Comparison of ENCODE assay signal across 9 cellular contexts in genomic region chr13:46983881-46984280, GRCh38.
DNase-seq lines count a peak whose midpoint lies in the region; ATAC-seq and TF ChIP-seq lines count a peak whose summit lies in the region.
"Had no signal": no experiment of that assay in that cellular context is flagged by ENCODE, and none has a peak within 500 bp of the region (broad histone marks: within the 10 kb centered on the region; RNA-seq: fewer than 3 reads in every experiment).

No MANE protein-coding gene starts in this region.

- no peak for DNase-seq in activated naive CD8-positive, alpha-beta T cell treated with anti-CD3 and anti-CD28 coated beads, Interleukin-2, amount 10 ng/mL, durations not matched to agents 7 days and 5 days
- DNase-seq in activated naive CD8-positive, alpha-beta T cell treated with anti-CD3 and anti-CD28 coated beads for 36 hours = no peak
- peak; percentile 84 for DNase-seq in PC-3
- DNase-seq in upper lobe of right lung = no peak
- no peak for DNase-seq in D341Med (ENCODE audit: low spot score)
- DNase-seq in prostate gland (ENCODE audit: low spot score) = no peak
- no peak for DNase-seq in activated gamma-delta T cell (lab: John Stamatoyannopoulos, UW)

- no peaks in the 10 kb centered on the region for H3K9me3 Mint-ChIP-seq in activated naive CD8-positive, alpha-beta T cell treated with anti-CD3 and anti-CD28 coated beads, Interleukin-2, amount 10 ng/mL, durations not matched to agents 7 days and 5 days
- H3K9me3 Mint-ChIP-seq in activated naive CD8-positive, alpha-beta T cell treated with anti-CD3 and anti-CD28 coated beads for 36 hours = no peaks in the 10 kb centered on the region

- peaks cover 21% of the 10 kb centered on the region for H3K4me1 ChIP-seq in PC-3 (ENCODE audit: insufficient read depth, low read length)
- no peaks in the 10 kb centered on the region for H3K4me1 ChIP-seq in upper lobe of right lung
- no peaks in the 10 kb centered on the region for H3K4me1 ChIP-seq in prostate gland (replicated peaks)

- H3K4me3 ChIP-seq in PC-3 (ENCODE audit: low read length) (no peak overlapping the region), upper lobe of right lung (no peak overlapping the region), prostate gland (no peak overlapping the region)
- H3K4me3 ChIP-seq: skin epidermis had no signal

- peaks cover 22% of the 10 kb centered on the region for H3K27me3 Mint-ChIP-seq in activated naive CD8-positive, alpha-beta T cell treated with anti-CD3 and anti-CD28 coated beads, Interleukin-2, amount 10 ng/mL, durations not matched to agents 7 days and 5 days
- H3K27me3 Mint-ChIP-seq in activated naive CD8-positive, alpha-beta T cell treated with anti-CD3 and anti-CD28 coated beads for 36 hours = no peaks in the 10 kb centered on the region

- intact Hi-C loops in PC-3 (cut with micrococcal nuclease) = loop anchor here (5.0 kb wide), 1 partner anchor 183 kb away; no protein-coding TSS in a partner anchor
- intact Hi-C loops in upper lobe of right lung (cut with DNase I) = no loop called here
- intact Hi-C loops in prostate gland (cut with DNase I) = no loop called here

- peak overlapping the region; percentile 90 for H3K27ac ChIP-seq in PC-3 (ENCODE audit: low read length)
- H3K27ac ChIP-seq in upper lobe of right lung = no peak overlapping the region
- H3K27ac ChIP-seq in prostate gland = no peak overlapping the region
- H3K27ac ChIP-seq: skin epidermis had no signal

- no peaks in the 10 kb centered on the region for H3K79me2 ChIP-seq in PC-3 (ENCODE audit: low read length)

- peak overlapping the region; percentile 6 for H3K4me3 Mint-ChIP-seq in activated naive CD8-positive, alpha-beta T cell treated with anti-CD3 and anti-CD28 coated beads, Interleukin-2, amount 10 ng/mL, durations not matched to agents 7 days and 5 days
- no peak overlapping the region for H3K4me3 Mint-ChIP-seq in activated naive CD8-positive, alpha-beta T cell treated with anti-CD3 and anti-CD28 coated beads for 36 hours

- no peak for TF ChIP-seq POLR2A in prostate gland (IDR thresholded peaks at IDR 0.05)

- no peak for TF ChIP-seq CTCF in PC-3 (conservative IDR thresholded peaks at IDR 0.05; ENCODE audit: low read depth, low read length)
- TF ChIP-seq CTCF in upper lobe of right lung (IDR thresholded peaks at IDR 0.05) = no peak
- no peak for TF ChIP-seq CTCF in prostate gland (IDR thresholded peaks at IDR 0.05)

- H3K27ac Mint-ChIP-seq in activated naive CD8-positive, alpha-beta T cell treated with anti-CD3 and anti-CD28 coated beads, Interleukin-2, amount 10 ng/mL, durations not matched to agents 7 days and 5 days = no peak overlapping the region
- H3K27ac Mint-ChIP-seq in activated naive CD8-positive, alpha-beta T cell treated with anti-CD3 and anti-CD28 coated beads for 36 hours = no peak overlapping the region

- no peaks in the 10 kb centered on the region for H3F3A ChIP-seq in PC-3 (ENCODE audit: low read length, unreplicated experiment)

- H3K27me3 ChIP-seq in PC-3 (ENCODE audit: low read length) (no peaks in the 10 kb centered on the region), upper lobe of right lung (no peaks in the 10 kb centered on the region), prostate gland (replicated peaks; ENCODE audit: insufficient read depth) (no peaks in the 10 kb centered on the region)

- peak overlapping the region; percentile 41; the same call in 1 of the 2 replicates for H3K4me2 ChIP-seq in PC-3 (ENCODE audit: low read length)

- ATAC-seq in activated naive CD8-positive, alpha-beta T cell treated with anti-CD3 and anti-CD28 coated beads, Interleukin-2, amount 10 ng/mL, durations not matched to agents 7 days and 5 days (ENCODE audit: low read depth) = peak; percentile 44
- ATAC-seq in HG03025 (IDR thresholded peaks at IDR 0.05; ENCODE audit: low FRiP score, unreplicated experiment) = peak; percentile 77
- peak; percentile 100 for ATAC-seq in PC-3
- ATAC-seq in upper lobe of right lung = peak; percentile 47

- BruUV-seq in PC-3 (replicated peaks; lab: Mats Ljungman, UMichigan) = no TSS peak

- H3K9me3 ChIP-seq in PC-3 (ENCODE audit: low read length) = no peaks in the 10 kb centered on the region
- no peaks in the 10 kb centered on the region for H3K9me3 ChIP-seq in upper lobe of right lung
- H3K9me3 ChIP-seq in prostate gland = no peaks in the 10 kb centered on the region

- peak overlapping the region; percentile 37; the same call in 1 of the 2 replicates for H2AFZ ChIP-seq in PC-3 (ENCODE audit: low read length)

- H3K9ac ChIP-seq in PC-3 (ENCODE audit: low read length) = peak overlapping the region; percentile 61

- CTCF ChIA-PET in PC-3 (lab: Charles Lee) = interaction anchor here (0.6 kb wide), 1 partner anchor 10 kb away, joined by 3 read pairs; no protein-coding TSS in a partner anchor

- no peaks in the 10 kb centered on the region for H3K9me2 ChIP-seq in PC-3 (replicated peaks; ENCODE audit: low read length)

- POLR2A ChIA-PET in activated naive CD8-positive, alpha-beta T cell treated with anti-CD3 and anti-CD28 coated beads, Interleukin-2, amount 10 ng/mL, durations not matched to agents 7 days and 5 days (lab: Charles Lee) = no interaction called here
- POLR2A ChIA-PET in PC-3 (lab: Charles Lee; ENCODE audit: unreplicated experiment) = no interaction called here

- peaks cover 18% of the 10 kb centered on the region for H3K4me1 Mint-ChIP-seq in activated naive CD8-positive, alpha-beta T cell treated with anti-CD3 and anti-CD28 coated beads, Interleukin-2, amount 10 ng/mL, durations not matched to agents 7 days and 5 days
- H3K4me1 Mint-ChIP-seq in activated naive CD8-positive, alpha-beta T cell treated with anti-CD3 and anti-CD28 coated beads for 36 hours = peaks cover 11% of the 10 kb centered on the region

- no peaks in the 10 kb centered on the region for H4K20me1 ChIP-seq in PC-3 (ENCODE audit: low read length)

- H3K36me3 ChIP-seq in PC-3 (ENCODE audit: low read depth, low read length) (no peaks in the 10 kb centered on the region), upper lobe of right lung (no peaks in the 10 kb centered on the region), prostate gland (no peaks in the 10 kb centered on the region)

- H3K36me3 Mint-ChIP-seq in activated naive CD8-positive, alpha-beta T cell treated with anti-CD3 and anti-CD28 coated beads, Interleukin-2, amount 10 ng/mL, durations not matched to agents 7 days and 5 days = no peaks in the 10 kb centered on the region
- H3K36me3 Mint-ChIP-seq in activated naive CD8-positive, alpha-beta T cell treated with anti-CD3 and anti-CD28 coated beads for 36 hours = no peaks in the 10 kb centered on the region

- WGBS in prostate gland = 73% methylated on average over 1 of the region's 1 CpG

Comparison
In these comparisons a context has a peak if more than half of its experiments do, and no peak if none do; other contexts are left out.
1. ATAC-seq: peak in every context shown above with its lines; median percentile 100 in PC-3; 77 in HG03025; 47 in upper lobe of right lung; 44 in activated naive CD8-positive, alpha-beta T cell treated with anti-CD3 and anti-CD28 coated beads, Interleukin-2, amount 10 ng/mL, durations not matched to agents 7 days and 5 days.